15 cellular contexts compared by ENCODE assay signal in the genomic region with DNA sequence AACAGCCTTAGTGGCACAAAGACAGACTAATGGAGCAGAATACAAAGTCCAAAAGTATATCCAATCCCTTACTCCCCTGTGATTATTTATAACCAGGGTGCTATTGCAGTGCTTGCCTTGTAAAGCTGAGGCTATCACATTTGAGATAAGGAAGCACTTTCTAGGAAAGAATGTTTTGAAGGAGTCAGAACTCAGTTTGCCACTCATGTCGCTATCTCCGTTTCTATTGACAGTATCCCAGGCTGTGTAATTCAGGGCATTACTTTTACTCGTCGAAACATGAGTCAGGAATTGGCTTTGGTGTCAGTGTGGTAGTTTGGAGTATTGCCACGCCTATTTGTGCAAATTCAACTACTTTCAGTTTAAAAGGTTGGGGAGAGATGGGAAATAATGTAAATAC.
DNase-seq lines count a peak whose midpoint lies in the region; ATAC-seq and TF ChIP-seq lines count a peak whose summit lies in the region.
"Had no signal": no experiment of that assay in that cellular context is flagged by ENCODE, and none has a peak within 500 bp of the region (broad histone marks: within the 10 kb centered on the region; RNA-seq: fewer than 3 reads in every experiment).

No MANE protein-coding gene starts in this region.

- intact Hi-C loops in right lobe of liver (cut with DNase I), result no loop called here

- DNase-seq in AG10803 (ENCODE audit: low read depth), result peak; percentile 48
- peak; percentile 5 for DNase-seq in NCI-H460 (ENCODE audit: extremely low read depth, low read depth)
- no peak for DNase-seq in epithelial cell of prostate (ENCODE audit: low read depth, low spot score)
- no peak for DNase-seq in right lobe of liver
- DNase-seq in NOMO-1 treated with dmso at 0.1 percent for 144 hours (lab: John Stamatoyannopoulos, UW; ENCODE audit: unreplicated experiment), result no peak
- DNase-seq: activated B cell treated with CpG ODN at 0.5 μM for 24 hours; activated T-cell treated with anti-CD3 and anti-CD28 coated beads, Interleukin-2, amount 50 U/mL, for 24 hours; GF-D8; NCI-H2171 treated with DMSO at 0.1 percent for 48 hours had no signal

- 33% methylated on average over 5 of the region's 5 CpGs for WGBS in right lobe of liver (ENCODE audit: insufficient coverage, low coverage, low lambda C conversion rate, missing lambda C conversion rate)

- H3K4me3 ChIP-seq in AG10803 (ENCODE audit: low read length) (no peak overlapping the region), right lobe of liver (no peak overlapping the region)
- H3K4me3 ChIP-seq: BLaER1, SK-N-MC, tibial nerve had no signal

- no peaks in the 10 kb centered on the region for H3K27me3 ChIP-seq in right lobe of liver
- H3K27me3 ChIP-seq: BLaER1, tibial nerve had no signal

- TF ChIP-seq CTCF in AG10803 (conservative IDR thresholded peaks at IDR 0.05; ENCODE audit: low read length) (no peak), right lobe of liver (IDR thresholded peaks at IDR 0.05) (no peak)

- H3K4me1 ChIP-seq in right lobe of liver, result no peaks in the 10 kb centered on the region
- H3K4me1 ChIP-seq: BLaER1 had no signal

- ATAC-seq in right lobe of liver (peak; percentile 35 to 89 (median 36)), HG02623 (IDR thresholded peaks at IDR 0.05; ENCODE audit: unreplicated experiment) (no peak), GM21526 (IDR thresholded peaks at IDR 0.05; ENCODE audit: low FRiP score, unreplicated experiment) (no peak), GM18519 (IDR thresholded peaks at IDR 0.05; ENCODE audit: low FRiP score, unreplicated experiment) (no peak)

- H3K9me3 ChIP-seq in right lobe of liver, result no peaks in the 10 kb centered on the region
- H3K9me3 ChIP-seq: BLaER1, tibial nerve had no signal

- no peaks in the 10 kb centered on the region for H3K36me3 ChIP-seq in right lobe of liver
- H3K36me3 ChIP-seq: BLaER1, tibial nerve had no signal

- no peak for TF ChIP-seq POLR2A in right lobe of liver (IDR thresholded peaks at IDR 0.05)

- H3K27ac ChIP-seq in epithelial cell of prostate (peak overlapping the region; percentile 17), right lobe of liver (no peak overlapping the region)
- H3K27ac ChIP-seq: BLaER1, SK-N-MC, tibial nerve had no signal

Comparison
In these comparisons a context has a peak if more than half of its experiments do, and no peak if none do; other contexts are left out.
1. DNase-seq: peak in AG10803 (single experiment) and NCI-H460 (single experiment); none in epithelial cell of prostate (single experiment), right lobe of liver (0 of 3) and NOMO-1 treated with dmso at 0.1 percent for 144 hours (single experiment).
2. ATAC-seq: peak in right lobe of liver (4 of 4); none in HG02623 (single experiment), GM21526 (single experiment) and GM18519 (single experiment).